ENCODE assay signal across 10 cellular contexts in genomic region chr16:29993903-29994612, GRCh38. TPM values are rescaled to one million over a fixed set of nuclear protein-coding genes. Genes with fewer than 3 reads are reported as not detected.
DNase-seq lines count a peak whose midpoint lies in the region; ATAC-seq, FAIRE-seq and TF ChIP-seq lines count a peak whose summit lies in the region.
"Had no signal": no experiment of that assay in that cellular context is flagged by ENCODE, and none has a peak within 500 bp of the region (broad histone marks: within the 10 kb centered on the region; RNA-seq: fewer than 3 reads in every experiment).

No MANE protein-coding gene starts in this region.

- no TSS peak for BruUV-seq in HepG2 (replicated peaks; lab: Mats Ljungman, UMichigan)

- TF ChIP-seq EP300 in HepG2 (IDR thresholded peaks at IDR 0.05; ENCODE audit: low read depth in 2 of 2, low read length in 2 of 2), result no peak
- no peak for TF ChIP-seq EP300 in HepG2 (CRISPR knock-in tag; IDR thresholded peaks at IDR 0.05; ENCODE audit: borderline replicate concordance)

- no peaks in the 10 kb centered on the region for H4K20me1 ChIP-seq in HepG2 (ENCODE audit: insufficient read depth, low read length)

- DNase-seq in HepG2 (ENCODE audit: low spot score) (no peak), right lobe of liver (no peak), mesendoderm (no peak), activated gamma-delta T cell (lab: John Stamatoyannopoulos, UW) (no peak)
- no peak for DNase-seq in activated naive CD4-positive, alpha-beta T cell treated with anti-CD3 and anti-CD28 coated beads, Interleukin-2, amount 50 U/mL, for 72 hours (ENCODE audit: low spot score in 2 of 2)
- DNase-seq: SHP77 treated with DMSO at 0.1 percent for 48 hours had no signal

- peak in 1 of 2 experiments; percentile 24; a peak in 1 of 4 replicates for TF ChIP-seq POLR2A in HepG2 (IDR thresholded peaks at IDR 0.05; ENCODE audit: insufficient read depth in 1 of 2, low read depth in 2 of 2, low read length in 2 of 2)
- TF ChIP-seq POLR2A in right lobe of liver (IDR thresholded peaks at IDR 0.05), result no peak

- in situ Hi-C loops in HepG2 (cut with HindIII; ENCODE audit: extremely low pct_ligation_motif_present, low pct_unique_long_range_greater_than_20kb), result no loop called here

- H3K4me1 ChIP-seq in HepG2 (ENCODE audit: insufficient read depth, low read length), result peaks cover 24% of the 10 kb centered on the region
- H3K4me1 ChIP-seq in right lobe of liver, result peaks cover 0 to 18% (median 6%) of the 10 kb centered on the region in 4 donors
- peaks cover 2% of the 10 kb centered on the region for H3K4me1 ChIP-seq in mesendoderm (ENCODE audit: control insufficient read depth, low read depth, low read length)

- no peak overlapping the region for H2BK15ac ChIP-seq in mesendoderm (replicated peaks; ENCODE audit: low read depth)

- intact Hi-C loops in HepG2 (cut with micrococcal nuclease; ENCODE audit: unreplicated experiment) (no loop called here), right lobe of liver (cut with DNase I) (loop anchor here in 1 of 2 donors (10.0 kb wide), 1 partner anchor 179 kb away; the partner anchor contains the start of genes PAGR1 and PRRT2)

- TF ChIP-seq CTCF in HepG2 (CRISPR knock-in tag; IDR thresholded peaks at IDR 0.05) (no peak), right lobe of liver (IDR thresholded peaks at IDR 0.05) (no peak)

- H3K4ac ChIP-seq in mesendoderm (ENCODE audit: low read depth, low read length), result no peak overlapping the region

- no peak overlapping the region for H2BK120ac ChIP-seq in mesendoderm (ENCODE audit: low read depth, low read length)

- POLR2A ChIA-PET in HepG2 (lab: Yijun Ruan, JAX), result interaction anchor here (0.6 to 2.0 kb wide), 4 partner anchors 21 to 186 kb away, joined by 3 to 10 read pairs (median 6); partner anchors contain the start of genes KCTD13 and TAOK2

- H3K4me2 ChIP-seq in HepG2 (ENCODE audit: low read depth, low read length), result peak overlapping the region; percentile 84; the same call in 1 of the 2 replicates
- H3K4me2 ChIP-seq in mesendoderm (ENCODE audit: low read length), result no peak overlapping the region

- no peak overlapping the region for H3K23ac ChIP-seq in mesendoderm (ENCODE audit: low read length)

- H3K27ac ChIP-seq in HepG2 (ENCODE audit: extremely low read length, insufficient read depth, low read length) (peak overlapping the region; percentile 87), right lobe of liver (no peak overlapping the region), mesendoderm (ENCODE audit: low read depth, low read length) (no peak overlapping the region)

- no peak overlapping the region for H3K18ac ChIP-seq in mesendoderm (ENCODE audit: low read length)

- TF ChIP-seq RAD21 in HepG2 (CRISPR knock-in tag; IDR thresholded peaks at IDR 0.05), result no peak

- WGBS in HepG2 (ENCODE audit: low lambda C conversion rate), result 97% methylated on average over 9 of the region's 9 CpGs
- 76% methylated on average over 7 of the region's 9 CpGs for WGBS in right lobe of liver (ENCODE audit: insufficient coverage, low coverage, low lambda C conversion rate, missing lambda C conversion rate)
- WGBS in mesendoderm (ENCODE audit: extremely low coverage, insufficient coverage, low lambda C conversion rate), result no CpG with 5 or more reads among the region's 9 CpGs

- no peak overlapping the region for H2BK5ac ChIP-seq in mesendoderm (ENCODE audit: low read length)

- FAIRE-seq in HepG2 (lab: Jason Lieb, UNC), result no peak
- FAIRE-seq: bronchial epithelial cell had no signal

- no peak overlapping the region for H4K5ac ChIP-seq in mesendoderm (ENCODE audit: low read length)

- H3K56ac ChIP-seq in mesendoderm (ENCODE audit: low read length), result peak overlapping the region; percentile 99

- H3K27me3 ChIP-seq in HepG2 (ENCODE audit: control insufficient read depth in 1 of 2, insufficient read depth in 2 of 2, low read length in 2 of 2) (peaks cover 0 to 5% of the 10 kb centered on the region in 2 experiments; a peak in 1 of 5 replicates), right lobe of liver (no peaks in the 10 kb centered on the region), mesendoderm (ENCODE audit: insufficient read depth, low read length, poor library complexity) (no peaks in the 10 kb centered on the region)

- ATAC-seq in HepG2 (no peak), right lobe of liver (no peak), HG03139 (IDR thresholded peaks at IDR 0.05; ENCODE audit: unreplicated experiment) (no peak), GM18909 (IDR thresholded peaks at IDR 0.05; ENCODE audit: poor library complexity, unreplicated experiment) (no peak), HG03565 (IDR thresholded peaks at IDR 0.05; ENCODE audit: unreplicated experiment) (no peak)
- ATAC-seq in activated naive CD4-positive, alpha-beta T cell treated with anti-CD3 and anti-CD28 coated beads, Interleukin-2, amount 50 U/mL, for 72 hours, result no peak

- CTCF ChIA-PET in HepG2 (lab: Yijun Ruan, JAX; ENCODE audit: low intra/inter-chr PET ratio, low total read pairs), result no interaction called here

- H3K79me2 ChIP-seq in HepG2 (ENCODE audit: insufficient read depth, low read length) (peaks cover 9% of the 10 kb centered on the region), mesendoderm (ENCODE audit: control insufficient read depth, insufficient read depth, low read length) (peaks cover 3% of the 10 kb centered on the region)

- H3K9ac ChIP-seq in HepG2 (ENCODE audit: insufficient read depth, low read depth, low read length) (0 out of 2 replicates have a peak overlapping the region, but pooled peaks have one; percentile 85), mesendoderm (ENCODE audit: low read length) (peak overlapping the region; percentile 99)

- H3K4me3 ChIP-seq in HepG2 (replicated peaks in 1 of 3; ENCODE audit: insufficient read depth in 1 of 3, low read depth in 2 of 3, low read length in 3 of 3), result no peak overlapping the region
- no peak overlapping the region for H3K4me3 ChIP-seq in right lobe of liver
- H3K4me3 ChIP-seq in mesendoderm (ENCODE audit: low read length), result no peak overlapping the region

- H4K8ac ChIP-seq in mesendoderm (ENCODE audit: low read depth, low read length), result no peak overlapping the region

- no peak overlapping the region for H2AK5ac ChIP-seq in mesendoderm (ENCODE audit: low read length)

- peaks cover 17 to 27% of the 10 kb centered on the region in 2 donors for H3K36me3 Mint-ChIP-seq in activated naive CD4-positive, alpha-beta T cell treated with anti-CD3 and anti-CD28 coated beads, Interleukin-2, amount 50 U/mL, for 72 hours

- H3K36me3 ChIP-seq in HepG2 (replicated peaks in 1 of 2; ENCODE audit: control insufficient read depth in 1 of 2, insufficient read depth in 2 of 2, low read length in 2 of 2) (peaks cover 14 to 39% of the 10 kb centered on the region in 2 experiments), right lobe of liver (peaks cover 0 to 33% (median 9%) of the 10 kb centered on the region in 4 donors), mesendoderm (ENCODE audit: control insufficient read depth, insufficient read depth, low read length) (peaks cover 5% of the 10 kb centered on the region)

- no peak overlapping the region for H2AFZ ChIP-seq in HepG2 (ENCODE audit: low read length)

- H3K27ac Mint-ChIP-seq in activated naive CD4-positive, alpha-beta T cell treated with anti-CD3 and anti-CD28 coated beads, Interleukin-2, amount 50 U/mL, for 72 hours, result peak overlapping the region; percentile 98 to 99

- peaks cover 4% of the 10 kb centered on the region for H3K79me1 ChIP-seq in mesendoderm (ENCODE audit: low read length)

- H3K9me3 Mint-ChIP-seq in activated naive CD4-positive, alpha-beta T cell treated with anti-CD3 and anti-CD28 coated beads, Interleukin-2, amount 50 U/mL, for 72 hours, result no peaks in the 10 kb centered on the region

- H3K9me3 ChIP-seq in HepG2 (ENCODE audit: low read length) (no peaks in the 10 kb centered on the region), right lobe of liver (no peaks in the 10 kb centered on the region)

RNA-seq across cellular contexts. Expression of gene HIRIP3, which starts 1.4 kb away (rescaled TPM):
- total RNA-seq in HepG2 (2016; rRNA removed; fragmentation: Illumina TruSeq; extraction: Trizol), result 17.2 and 17.3 TPM in 2 replicates
- total RNA-seq in HepG2 (2016; cell fraction: cytosol; rRNA removed; fragmentation: Illumina TruSeq; extraction: Trizol; ENCODE audit: low read depth), result 14.2 TPM in 2 replicates
- 15.1 and 16.3 TPM in 2 replicates for total RNA-seq in HepG2 (2016; cell fraction: insoluble cytoplasmic fraction; rRNA removed; fragmentation: Illumina TruSeq; extraction: Trizol)
- 19.3 and 23.7 TPM in 2 replicates for total RNA-seq in HepG2 (2016; cell fraction: membrane; rRNA removed; fragmentation: Illumina TruSeq; extraction: Trizol)
- 8.3 and 10.3 TPM in 2 replicates for total RNA-seq in HepG2 (2016; cell fraction: nucleus; rRNA removed; fragmentation: Illumina TruSeq; extraction: Trizol)
- 12.6 and 16.3 TPM in 2 replicates for polyA plus RNA-seq in HepG2 (2011; rRNA removed)
- polyA plus RNA-seq in HepG2 (2011; cell fraction: cytosol; rRNA removed), result 12.2 and 16.8 TPM in 2 replicates
- 12.7 and 15.6 TPM in 2 replicates for polyA plus RNA-seq in HepG2 (2011; cell fraction: nucleus; rRNA removed)
- 8.7 and 10.3 TPM in 2 replicates for polyA plus RNA-seq in HepG2 (2012)
- polyA plus RNA-seq in HepG2 (2016; cell fraction: cytosol; fragmentation: Illumina TruSeq; extraction: Trizol; ENCODE audit: low read depth), result 11.5 and 15.7 TPM in 2 replicates
- 23.3 and 25.6 TPM in 2 replicates for polyA plus RNA-seq in HepG2 (2016; cell fraction: insoluble cytoplasmic fraction; fragmentation: Illumina TruSeq; extraction: Trizol; ENCODE audit: low read depth)
- 18.8 and 21.7 TPM in 2 replicates for polyA plus RNA-seq in HepG2 (2016; cell fraction: membrane; fragmentation: Illumina TruSeq; extraction: Trizol; ENCODE audit: low read depth)
- polyA plus RNA-seq in HepG2 (2016; cell fraction: nucleus; fragmentation: Illumina TruSeq; extraction: Trizol; ENCODE audit: insufficient read depth, low read depth), result 21.5 and 22.8 TPM in 2 replicates
- polyA minus RNA-seq in HepG2 (2011; rRNA and poly(A)+ RNA removed; ENCODE audit: low replicate concordance), result 7.0 and 15.9 TPM in 2 replicates
- 3.3 and 7.2 TPM in 2 replicates for polyA minus RNA-seq in HepG2 (2011; cell fraction: cytosol; rRNA and poly(A)+ RNA removed)
- polyA minus RNA-seq in HepG2 (2011; cell fraction: nucleus; rRNA and poly(A)+ RNA removed), result 8.4 and 11.6 TPM in 2 replicates
- 10 to 100 TPM in 2 of 6 experiments, 1 to 10 TPM in 4; 5.2 to 12.9 (median 9.0) TPM for total RNA-seq in right lobe of liver
- total RNA-seq in activated naive CD4-positive, alpha-beta T cell treated with anti-CD3 and anti-CD28 coated beads, Interleukin-2, amount 50 U/mL, for 72 hours, result 10 to 100 TPM; 30.1 to 38.7 TPM
- 13.5 TPM for polyA plus RNA-seq in mesendoderm (2013, experiment 1 of 2)
- 14.8 TPM for polyA plus RNA-seq in mesendoderm (2013, experiment 2 of 2)

RNA-seq across cellular contexts. Expression of gene INO80E, which starts 2.0 kb away (rescaled TPM):
- total RNA-seq in HepG2 (2016; rRNA removed; fragmentation: Illumina TruSeq; extraction: Trizol), result 39.5 and 45.6 TPM in 2 replicates
- total RNA-seq in HepG2 (2016; cell fraction: cytosol; rRNA removed; fragmentation: Illumina TruSeq; extraction: Trizol; ENCODE audit: low read depth), result 18.9 and 22.7 TPM in 2 replicates
- 35.1 and 45.9 TPM in 2 replicates for total RNA-seq in HepG2 (2016; cell fraction: insoluble cytoplasmic fraction; rRNA removed; fragmentation: Illumina TruSeq; extraction: Trizol)
- 25.0 and 29.9 TPM in 2 replicates for total RNA-seq in HepG2 (2016; cell fraction: membrane; rRNA removed; fragmentation: Illumina TruSeq; extraction: Trizol)
- 25.3 and 33.1 TPM in 2 replicates for total RNA-seq in HepG2 (2016; cell fraction: nucleus; rRNA removed; fragmentation: Illumina TruSeq; extraction: Trizol)
- 25.8 and 28.4 TPM in 2 replicates for polyA plus RNA-seq in HepG2 (2011; rRNA removed)
- 25.4 and 28.1 TPM in 2 replicates for polyA plus RNA-seq in HepG2 (2011; cell fraction: cytosol; rRNA removed)
- 71.2 and 71.9 TPM in 2 replicates for polyA plus RNA-seq in HepG2 (2011; cell fraction: nucleus; rRNA removed)
- 26.9 and 29.3 TPM in 2 replicates for polyA plus RNA-seq in HepG2 (2012)
- polyA plus RNA-seq in HepG2 (2016; cell fraction: cytosol; fragmentation: Illumina TruSeq; extraction: Trizol; ENCODE audit: low read depth), result 26.1 and 33.3 TPM in 2 replicates
- polyA plus RNA-seq in HepG2 (2016; cell fraction: insoluble cytoplasmic fraction; fragmentation: Illumina TruSeq; extraction: Trizol; ENCODE audit: low read depth), result 59.9 and 67.8 TPM in 2 replicates
- 33.8 and 33.9 TPM in 2 replicates for polyA plus RNA-seq in HepG2 (2016; cell fraction: membrane; fragmentation: Illumina TruSeq; extraction: Trizol; ENCODE audit: low read depth)
- polyA plus RNA-seq in HepG2 (2016; cell fraction: nucleus; fragmentation: Illumina TruSeq; extraction: Trizol; ENCODE audit: insufficient read depth, low read depth), result 83.7 and 87.4 TPM in 2 replicates
- polyA minus RNA-seq in HepG2 (2011; rRNA and poly(A)+ RNA removed; ENCODE audit: low replicate concordance), result 9.4 and 17.6 TPM in 2 replicates
- polyA minus RNA-seq in HepG2 (2011; cell fraction: cytosol; rRNA and poly(A)+ RNA removed), result 5.5 and 10.9 TPM in 2 replicates
- 15.3 and 21.1 TPM in 2 replicates for polyA minus RNA-seq in HepG2 (2011; cell fraction: nucleus; rRNA and poly(A)+ RNA removed)
- 10 to 100 TPM; 22.3 to 45.8 (median 33.2) TPM for total RNA-seq in right lobe of liver
- 10 to 100 TPM; 85.3 to 90.7 TPM for total RNA-seq in activated naive CD4-positive, alpha-beta T cell treated with anti-CD3 and anti-CD28 coated beads, Interleukin-2, amount 50 U/mL, for 72 hours
- polyA plus RNA-seq in mesendoderm (2013, experiment 1 of 2), result 73.7 TPM
- polyA plus RNA-seq in mesendoderm (2013, experiment 2 of 2), result 74.0 TPM

RNA-seq across cellular contexts. Expression of gene DOC2A, which starts 16.8 kb away (rescaled TPM):
- total RNA-seq in HepG2 (2016; rRNA removed; fragmentation: Illumina TruSeq; extraction: Trizol) (0.15 and 0.21 TPM in 2 replicates), right lobe of liver (under 1 TPM in 3 of 6 experiments, not detected in 3; 0.16 to 0.66 (median 0.33) TPM)
- total RNA-seq in HepG2 (2016; cell fraction: cytosol; rRNA removed; fragmentation: Illumina TruSeq; extraction: Trizol; ENCODE audit: low read depth), result not detected in 2 replicates
- total RNA-seq in HepG2 (2016; cell fraction: insoluble cytoplasmic fraction; rRNA removed; fragmentation: Illumina TruSeq; extraction: Trizol), result 0.24 TPM in 1 of 2 replicates, not detected in the other
- total RNA-seq in HepG2 (2016; cell fraction: membrane; rRNA removed; fragmentation: Illumina TruSeq; extraction: Trizol), result not detected in 2 replicates
- 0.22 TPM in 1 of 2 replicates, not detected in the other for total RNA-seq in HepG2 (2016; cell fraction: nucleus; rRNA removed; fragmentation: Illumina TruSeq; extraction: Trizol)
- 0.55 and 1.4 TPM in 2 replicates for polyA plus RNA-seq in HepG2 (2011; rRNA removed)
- 0.36 and 0.52 TPM in 2 replicates for polyA plus RNA-seq in HepG2 (2011; cell fraction: cytosol; rRNA removed)
- polyA plus RNA-seq in HepG2 (2011; cell fraction: nucleus; rRNA removed), result 4.4 and 6.3 TPM in 2 replicates
- polyA plus RNA-seq in HepG2 (2012), result 0.52 and 0.72 TPM in 2 replicates
- not detected in 2 replicates for polyA plus RNA-seq in HepG2 (2016; cell fraction: cytosol; fragmentation: Illumina TruSeq; extraction: Trizol; ENCODE audit: low read depth)
- polyA plus RNA-seq in HepG2 (2016; cell fraction: insoluble cytoplasmic fraction; fragmentation: Illumina TruSeq; extraction: Trizol; ENCODE audit: low read depth), result not detected in 2 replicates
- not detected in 2 replicates for polyA plus RNA-seq in HepG2 (2016; cell fraction: membrane; fragmentation: Illumina TruSeq; extraction: Trizol; ENCODE audit: low read depth)
- polyA plus RNA-seq in HepG2 (2016; cell fraction: nucleus; fragmentation: Illumina TruSeq; extraction: Trizol; ENCODE audit: insufficient read depth, low read depth), result 0.66 and 1.1 TPM in 2 replicates
- 0.12 and 0.37 TPM in 2 replicates for polyA minus RNA-seq in HepG2 (2011; rRNA and poly(A)+ RNA removed; ENCODE audit: low replicate concordance)
- not detected in 2 replicates for polyA minus RNA-seq in HepG2 (2011; cell fraction: cytosol; rRNA and poly(A)+ RNA removed)
- not detected in 2 replicates for polyA minus RNA-seq in HepG2 (2011; cell fraction: nucleus; rRNA and poly(A)+ RNA removed)
- total RNA-seq in activated naive CD4-positive, alpha-beta T cell treated with anti-CD3 and anti-CD28 coated beads, Interleukin-2, amount 50 U/mL, for 72 hours, result 1 to 10 TPM in 1 of 2 donors, under 1 TPM in 1; 0.80 to 2.0 TPM
- polyA plus RNA-seq in mesendoderm (2013, experiment 1 of 2), result 0.84 TPM
- polyA plus RNA-seq in mesendoderm (2013, experiment 2 of 2), result 0.73 TPM
- total RNA-seq: bronchial epithelial cell had no signal

RNA-seq across cellular contexts. Expression of gene TAOK2, which starts 20.4 kb away (rescaled TPM):
- total RNA-seq in HepG2 (2016; rRNA removed; fragmentation: Illumina TruSeq; extraction: Trizol) (27.6 and 43.2 TPM in 2 replicates), right lobe of liver (10 to 100 TPM; 15.8 to 19.6 (median 17.2) TPM)
- 7.5 and 7.7 TPM in 2 replicates for total RNA-seq in HepG2 (2016; cell fraction: cytosol; rRNA removed; fragmentation: Illumina TruSeq; extraction: Trizol; ENCODE audit: low read depth)
- 23.0 and 42.5 TPM in 2 replicates for total RNA-seq in HepG2 (2016; cell fraction: insoluble cytoplasmic fraction; rRNA removed; fragmentation: Illumina TruSeq; extraction: Trizol)
- total RNA-seq in HepG2 (2016; cell fraction: membrane; rRNA removed; fragmentation: Illumina TruSeq; extraction: Trizol), result 15.4 TPM in 2 replicates
- total RNA-seq in HepG2 (2016; cell fraction: nucleus; rRNA removed; fragmentation: Illumina TruSeq; extraction: Trizol), result 36.7 and 42.5 TPM in 2 replicates
- 17.4 and 24.8 TPM in 2 replicates for polyA plus RNA-seq in HepG2 (2011; rRNA removed)
- polyA plus RNA-seq in HepG2 (2011; cell fraction: cytosol; rRNA removed), result 10.9 and 13.5 TPM in 2 replicates
- polyA plus RNA-seq in HepG2 (2011; cell fraction: nucleus; rRNA removed), result 101 and 105 TPM in 2 replicates
- polyA plus RNA-seq in HepG2 (2012), result 15.5 and 21.1 TPM in 2 replicates
- polyA plus RNA-seq in HepG2 (2016; cell fraction: cytosol; fragmentation: Illumina TruSeq; extraction: Trizol; ENCODE audit: low read depth), result 1.7 and 1.9 TPM in 2 replicates
- polyA plus RNA-seq in HepG2 (2016; cell fraction: insoluble cytoplasmic fraction; fragmentation: Illumina TruSeq; extraction: Trizol; ENCODE audit: low read depth), result 15.8 and 17.9 TPM in 2 replicates
- polyA plus RNA-seq in HepG2 (2016; cell fraction: membrane; fragmentation: Illumina TruSeq; extraction: Trizol; ENCODE audit: low read depth), result 3.8 and 4.5 TPM in 2 replicates
- 80.3 and 83.9 TPM in 2 replicates for polyA plus RNA-seq in HepG2 (2016; cell fraction: nucleus; fragmentation: Illumina TruSeq; extraction: Trizol; ENCODE audit: insufficient read depth, low read depth)
- polyA minus RNA-seq in HepG2 (2011; rRNA and poly(A)+ RNA removed; ENCODE audit: low replicate concordance), result 28.3 and 32.0 TPM in 2 replicates
- polyA minus RNA-seq in HepG2 (2011; cell fraction: cytosol; rRNA and poly(A)+ RNA removed), result 14.9 and 15.1 TPM in 2 replicates
- 27.7 and 31.1 TPM in 2 replicates for polyA minus RNA-seq in HepG2 (2011; cell fraction: nucleus; rRNA and poly(A)+ RNA removed)
- 10 to 100 TPM; 29.6 to 52.7 TPM for total RNA-seq in activated naive CD4-positive, alpha-beta T cell treated with anti-CD3 and anti-CD28 coated beads, Interleukin-2, amount 50 U/mL, for 72 hours
- polyA plus RNA-seq in mesendoderm (2013, experiment 1 of 2), result 10.0 TPM
- polyA plus RNA-seq in mesendoderm (2013, experiment 2 of 2), result 10.1 TPM

RNA-seq across cellular contexts. Expression of gene C16orf92, which starts 28.9 kb away (rescaled TPM):
- total RNA-seq in HepG2 (2016; rRNA removed; fragmentation: Illumina TruSeq; extraction: Trizol) (not detected in 2 replicates), right lobe of liver (not detected)
- not detected in 2 replicates for total RNA-seq in HepG2 (2016; cell fraction: cytosol; rRNA removed; fragmentation: Illumina TruSeq; extraction: Trizol; ENCODE audit: low read depth)
- not detected in 2 replicates for total RNA-seq in HepG2 (2016; cell fraction: insoluble cytoplasmic fraction; rRNA removed; fragmentation: Illumina TruSeq; extraction: Trizol)
- total RNA-seq in HepG2 (2016; cell fraction: membrane; rRNA removed; fragmentation: Illumina TruSeq; extraction: Trizol), result not detected in 2 replicates
- total RNA-seq in HepG2 (2016; cell fraction: nucleus; rRNA removed; fragmentation: Illumina TruSeq; extraction: Trizol), result not detected in 2 replicates
- polyA plus RNA-seq in HepG2 (2011; rRNA removed), result not detected in 2 replicates
- polyA plus RNA-seq in HepG2 (2011; cell fraction: cytosol; rRNA removed), result not detected in 2 replicates
- polyA plus RNA-seq in HepG2 (2011; cell fraction: nucleus; rRNA removed), result not detected in 2 replicates
- polyA plus RNA-seq in HepG2 (2012), result not detected in 2 replicates
- not detected in 2 replicates for polyA plus RNA-seq in HepG2 (2016; cell fraction: cytosol; fragmentation: Illumina TruSeq; extraction: Trizol; ENCODE audit: low read depth)
- not detected in 2 replicates for polyA plus RNA-seq in HepG2 (2016; cell fraction: insoluble cytoplasmic fraction; fragmentation: Illumina TruSeq; extraction: Trizol; ENCODE audit: low read depth)
- polyA plus RNA-seq in HepG2 (2016; cell fraction: membrane; fragmentation: Illumina TruSeq; extraction: Trizol; ENCODE audit: low read depth), result not detected in 2 replicates
- polyA plus RNA-seq in HepG2 (2016; cell fraction: nucleus; fragmentation: Illumina TruSeq; extraction: Trizol; ENCODE audit: insufficient read depth, low read depth), result not detected in 2 replicates
- polyA minus RNA-seq in HepG2 (2011; rRNA and poly(A)+ RNA removed; ENCODE audit: low replicate concordance), result not detected in 2 replicates
- not detected in 2 replicates for polyA minus RNA-seq in HepG2 (2011; cell fraction: cytosol; rRNA and poly(A)+ RNA removed)
- not detected in 2 replicates for polyA minus RNA-seq in HepG2 (2011; cell fraction: nucleus; rRNA and poly(A)+ RNA removed)
- not detected for total RNA-seq in activated naive CD4-positive, alpha-beta T cell treated with anti-CD3 and anti-CD28 coated beads, Interleukin-2, amount 50 U/mL, for 72 hours
- polyA plus RNA-seq in mesendoderm (2013, experiment 1 of 2), result not detected
- polyA plus RNA-seq in mesendoderm (2013, experiment 2 of 2), result not detected
- total RNA-seq: bronchial epithelial cell had no signal
